In genomic region chr17:82494236-82495055, GRCh38 we compare ENCODE assay signal across 8 cellular contexts. TPM values are rescaled to one million over a fixed set of nuclear protein-coding genes. Genes with fewer than 3 reads are reported as not detected.
DNase-seq lines count a peak whose midpoint lies in the region; ATAC-seq, FAIRE-seq and TF ChIP-seq lines count a peak whose summit lies in the region.

No MANE protein-coding gene starts in this region.

- H3K27me3 Mint-ChIP-seq in central memory CD8-positive, alpha-beta T cell = no peaks in the 10 kb centered on the region

- FAIRE-seq in kidney (lab: Jason Lieb, UNC) = no peak

- no peak overlapping the region for H3K27ac ChIP-seq in kidney (ENCODE audit: low read depth in 2 of 2, low read length in 2 of 2)

- H3K4me1 ChIP-seq in kidney (ENCODE audit: control insufficient read depth in 1 of 2, insufficient read depth in 1 of 2, low read depth in 1 of 2, low read length in 2 of 2) = peaks cover 0 to 13% of the 10 kb centered on the region in 2 donors

- no peak overlapping the region for H3K9ac ChIP-seq in kidney (ENCODE audit: low read length in 2 of 2)

- intact Hi-C loops in kidney (cut with DNase I) = no loop called here

- H3K27ac Mint-ChIP-seq in central memory CD8-positive, alpha-beta T cell (ENCODE audit: low read depth) = peak overlapping the region; percentile 98

- peaks cover 24% of the 10 kb centered on the region for H3K4me1 Mint-ChIP-seq in central memory CD8-positive, alpha-beta T cell

- peak overlapping the region; percentile 79 for H3K4me3 Mint-ChIP-seq in central memory CD8-positive, alpha-beta T cell

- peak; percentile 83 for DNase-seq in 8988T
- peak; percentile 95 for DNase-seq in NCI-H460 (ENCODE audit: extremely low read depth, low read depth)
- DNase-seq in activated CD4-positive, CD25-positive, alpha-beta regulatory T cell treated with anti-CD3 and anti-CD28 coated beads, Interleukin-2, amount 50 U/mL, for 72 hours = peak; percentile 83
- peak; percentile 92 for DNase-seq in central memory CD8-positive, alpha-beta T cell (ENCODE audit: low spot score in 2 of 2)
- peak; percentile 94 for DNase-seq in kidney
- peak; percentile 79 for DNase-seq in stimulated activated CD4-positive, alpha-beta T cell treated with anti-CD3 and anti-CD28 coated beads, Interleukin-1b, Interleukin-23, amount 100 ng/mL, for 1 hour (ENCODE audit: low read depth in 2 of 2)

- ATAC-seq in GM18517 (IDR thresholded peaks at IDR 0.05; ENCODE audit: unreplicated experiment) = peak; percentile 55
- peak; percentile 48 for ATAC-seq in HG03196 (IDR thresholded peaks at IDR 0.05; ENCODE audit: unreplicated experiment)
- ATAC-seq in central memory CD8-positive, alpha-beta T cell (replicated peaks; ENCODE audit: extremely low read depth, poor library complexity, severe bottlenecking) = peak; percentile 79

- H3K9me3 ChIP-seq in kidney (ENCODE audit: control insufficient read depth in 1 of 2, low read length in 2 of 2) = no peaks in the 10 kb centered on the region

- H3K4me3 ChIP-seq in kidney (ENCODE audit: low read length in 2 of 2) = no peak overlapping the region

- H3K36me3 Mint-ChIP-seq in central memory CD8-positive, alpha-beta T cell (ENCODE audit: insufficient read depth) = peaks cover 22% of the 10 kb centered on the region

- H3K36me3 ChIP-seq in kidney (ENCODE audit: control insufficient read depth in 1 of 2, insufficient read depth in 2 of 2, low read length in 2 of 2) = no peaks in the 10 kb centered on the region

- no peaks in the 10 kb centered on the region for H3K9me3 Mint-ChIP-seq in central memory CD8-positive, alpha-beta T cell

- peak; percentile 87 for TF ChIP-seq CTCF in kidney (IDR thresholded peaks at IDR 0.05; ENCODE audit: borderline replicate concordance, extremely low read depth, insufficient read depth)

RNA-seq across cellular contexts. Expression of gene FOXK2, which starts 25.1 kb away (rescaled TPM):
- 43.9 and 45.9 TPM in 2 replicates for total RNA-seq in NCI-H460 (2014; rRNA removed; shearing (Covaris generic))
- polyA plus RNA-seq in NCI-H460 (2014; cell fraction: nucleus; rRNA removed) = 42.6 and 60.3 TPM in 2 replicates
- 37.9 TPM for total RNA-seq in kidney
- polyA plus RNA-seq in kidney (ENCODE audit: insufficient read depth, low read depth, low replicate concordance) = 13.5 TPM

RNA-seq across cellular contexts. Expression of gene NARF, which starts 35.9 kb away (rescaled TPM):
- 26.6 and 37.7 TPM in 2 replicates for total RNA-seq in NCI-H460 (2014; rRNA removed; shearing (Covaris generic))
- 39.3 and 56.5 TPM in 2 replicates for polyA plus RNA-seq in NCI-H460 (2014; cell fraction: nucleus; rRNA removed)
- 45.8 TPM for total RNA-seq in kidney
- 29.1 TPM for polyA plus RNA-seq in kidney (ENCODE audit: insufficient read depth, low read depth, low replicate concordance)

RNA-seq across cellular contexts. Expression of gene CYBC1, which starts 43.9 kb away (rescaled TPM):
- total RNA-seq in NCI-H460 (2014; rRNA removed; shearing (Covaris generic)) = 39.5 TPM in 2 replicates
- 123 and 157 TPM in 2 replicates for polyA plus RNA-seq in NCI-H460 (2014; cell fraction: nucleus; rRNA removed)
- total RNA-seq in kidney = 139 TPM
- polyA plus RNA-seq in kidney (ENCODE audit: insufficient read depth, low read depth, low replicate concordance) = 38.2 TPM
